ENCODE assay signal across 36 cellular contexts in the genomic region with DNA sequence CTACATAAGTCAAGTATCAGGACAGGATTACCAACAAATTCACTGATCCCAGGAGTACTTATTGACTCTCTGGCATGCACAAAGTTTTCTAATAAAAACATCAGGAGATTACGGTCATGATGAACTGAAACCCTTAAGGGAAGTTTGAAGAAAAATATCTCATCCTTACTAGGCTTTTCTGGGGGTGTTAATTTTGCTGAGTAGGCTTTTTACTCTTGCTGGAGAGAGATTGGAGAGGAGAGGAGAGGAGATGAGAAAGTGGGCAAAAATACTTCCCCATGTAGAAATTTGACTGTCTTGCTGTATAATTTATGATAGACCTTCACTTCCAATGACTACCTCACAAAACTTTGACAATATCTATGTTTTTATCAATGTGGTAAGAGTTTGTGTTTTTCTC. TPM values are rescaled to one million over a fixed set of nuclear protein-coding genes. Genes with fewer than 3 reads are reported as not detected.
"Had no signal": no experiment of that assay in that cellular context is flagged by ENCODE, and none has a peak within 500 bp of the region (broad histone marks: within the 10 kb centered on the region; RNA-seq: fewer than 3 reads in every experiment).

No MANE protein-coding gene starts in this region.

- H3K4me1 ChIP-seq: esophagus muscularis mucosa, foreskin keratinocyte, gastrocnemius medialis, heart left ventricle had no signal

- H3K36me3 Mint-ChIP-seq: activated CD4-positive, alpha-beta memory T cell treated with anti-CD3 and anti-CD28 coated beads for 36 hours; activated CD8-positive, alpha-beta memory T cell treated with anti-CD3 and anti-CD28 coated beads, Interleukin-2, amount 10 ng/mL, durations not matched to agents 7 days and 5 days; activated naive CD4-positive, alpha-beta T cell treated with anti-CD3 and anti-CD28 coated beads, Interleukin-2, amount 10 ng/mL, durations not matched to agents 7 days and 5 days; activated naive CD4-positive, alpha-beta T cell treated with anti-CD3 and anti-CD28 coated beads, Interleukin-2, amount 50 U/mL, for 72 hours; activated naive CD8-positive, alpha-beta T cell treated with anti-CD3 and anti-CD28 coated beads, Interleukin-2, amount 10 ng/mL, durations not matched to agents 7 days and 5 days had no signal

- H3K4me3 Mint-ChIP-seq: activated CD4-positive, alpha-beta memory T cell treated with anti-CD3 and anti-CD28 coated beads for 36 hours; activated CD4-positive, alpha-beta T cell treated with anti-CD3 and anti-CD28 coated beads for 36 hours; activated CD4-positive, alpha-beta T cell treated with anti-CD3 and anti-CD28 coated beads, Interleukin-2, amount 10 ng/mL, durations not matched to agents 24 days and 14 days; activated CD8-positive, alpha-beta memory T cell treated with anti-CD3 and anti-CD28 coated beads, Interleukin-2, amount 10 ng/mL, durations not matched to agents 7 days and 5 days; activated CD8-positive, alpha-beta T cell treated with anti-CD3 and anti-CD28 coated beads, Interleukin-2, amount 10 ng/mL, durations not matched to agents 7 days and 5 days; activated naive CD4-positive, alpha-beta T cell treated with anti-CD3 and anti-CD28 coated beads, Interleukin-2, amount 10 ng/mL, durations not matched to agents 7 days and 5 days; activated naive CD8-positive, alpha-beta T cell treated with anti-CD3 and anti-CD28 coated beads, Interleukin-2, amount 10 ng/mL, durations not matched to agents 7 days and 5 days; activated T-cell treated with anti-CD3 and anti-CD28 coated beads, Interleukin-2, amount 50 U/mL, for 72 hours; central memory CD8-positive, alpha-beta T cell; dendritic cell treated with granulocyte-macrophage colony-stimulating factor and Interleukin-4, amounts not matched to agents 40 ng/mL and 50 ng/mL, for 4 days; endodermal cell had no signal

- H3K4me1 Mint-ChIP-seq: activated CD4-positive, alpha-beta T cell treated with anti-CD3 and anti-CD28 coated beads for 36 hours; activated CD4-positive, alpha-beta T cell treated with anti-CD3 and anti-CD28 coated beads, Interleukin-2, amount 10 ng/mL, durations not matched to agents 24 days and 14 days; activated CD8-positive, alpha-beta memory T cell treated with anti-CD3 and anti-CD28 coated beads, Interleukin-2, amount 10 ng/mL, durations not matched to agents 7 days and 5 days; activated naive CD4-positive, alpha-beta T cell treated with anti-CD3 and anti-CD28 coated beads, Interleukin-2, amount 10 ng/mL, durations not matched to agents 7 days and 5 days; activated naive CD8-positive, alpha-beta T cell treated with anti-CD3 and anti-CD28 coated beads, Interleukin-2, amount 10 ng/mL, durations not matched to agents 7 days and 5 days; central memory CD8-positive, alpha-beta T cell; endodermal cell had no signal

- H3K27ac ChIP-seq: brain microvascular endothelial cell, coronary artery, dorsolateral prefrontal cortex, esophagus muscularis mucosa, foreskin keratinocyte, gastrocnemius medialis, heart left ventricle had no signal

- H3K9me3 Mint-ChIP-seq: activated CD4-positive, alpha-beta memory T cell treated with anti-CD3 and anti-CD28 coated beads for 36 hours; activated CD4-positive, alpha-beta T cell treated with anti-CD3 and anti-CD28 coated beads, Interleukin-2, amount 10 ng/mL, durations not matched to agents 24 days and 14 days; activated naive CD4-positive, alpha-beta T cell treated with anti-CD3 and anti-CD28 coated beads, Interleukin-2, amount 10 ng/mL, durations not matched to agents 7 days and 5 days; activated naive CD8-positive, alpha-beta T cell treated with anti-CD3 and anti-CD28 coated beads, Interleukin-2, amount 10 ng/mL, durations not matched to agents 7 days and 5 days; dendritic cell treated with granulocyte-macrophage colony-stimulating factor and Interleukin-4, amounts not matched to agents 40 ng/mL and 50 ng/mL, for 4 days had no signal

- H3K36me3 ChIP-seq: brain microvascular endothelial cell, esophagus muscularis mucosa, gastrocnemius medialis, heart left ventricle had no signal

- H3K27ac Mint-ChIP-seq: activated CD4-positive, alpha-beta memory T cell treated with anti-CD3 and anti-CD28 coated beads for 36 hours; activated CD4-positive, alpha-beta T cell treated with anti-CD3 and anti-CD28 coated beads for 36 hours; activated CD4-positive, alpha-beta T cell treated with anti-CD3 and anti-CD28 coated beads, Interleukin-2, amount 10 ng/mL, durations not matched to agents 24 days and 14 days; activated CD8-positive, alpha-beta memory T cell treated with anti-CD3 and anti-CD28 coated beads, Interleukin-2, amount 10 ng/mL, durations not matched to agents 7 days and 5 days; activated CD8-positive, alpha-beta T cell treated with anti-CD3 and anti-CD28 coated beads, Interleukin-2, amount 10 ng/mL, durations not matched to agents 7 days and 5 days; activated naive CD4-positive, alpha-beta T cell treated with anti-CD3 and anti-CD28 coated beads, Interleukin-2, amount 10 ng/mL, durations not matched to agents 7 days and 5 days; activated naive CD4-positive, alpha-beta T cell treated with anti-CD3 and anti-CD28 coated beads, Interleukin-2, amount 50 U/mL, for 72 hours; activated naive CD8-positive, alpha-beta T cell treated with anti-CD3 and anti-CD28 coated beads, Interleukin-2, amount 10 ng/mL, durations not matched to agents 7 days and 5 days; activated T-cell treated with anti-CD3 and anti-CD28 coated beads, Interleukin-2, amount 50 U/mL, for 72 hours; dendritic cell treated with granulocyte-macrophage colony-stimulating factor and Interleukin-4, amounts not matched to agents 40 ng/mL and 50 ng/mL, for 4 days; endodermal cell had no signal

- ATAC-seq: activated CD4-positive, alpha-beta T cell treated with anti-CD3 and anti-CD28 coated beads for 36 hours; activated CD8-positive, alpha-beta memory T cell treated with anti-CD3 and anti-CD28 coated beads, Interleukin-2, amount 10 ng/mL, durations not matched to agents 7 days and 5 days; activated CD8-positive, alpha-beta T cell treated with anti-CD3 and anti-CD28 coated beads, Interleukin-2, amount 10 ng/mL, durations not matched to agents 7 days and 5 days; activated naive CD4-positive, alpha-beta T cell treated with anti-CD3 and anti-CD28 coated beads, Interleukin-2, amount 50 U/mL, for 72 hours; activated T-cell treated with anti-CD3 and anti-CD28 coated beads, Interleukin-2, amount 50 U/mL, for 72 hours; foreskin keratinocyte; gastrocnemius medialis; heart left ventricle had no signal

- H3K27me3 ChIP-seq: brain microvascular endothelial cell, foreskin keratinocyte, gastrocnemius medialis had no signal

- H3K9me3 ChIP-seq: esophagus muscularis mucosa, gastrocnemius medialis had no signal

- H3K4me3 ChIP-seq: coronary artery, dorsolateral prefrontal cortex, esophagus muscularis mucosa, gastrocnemius medialis, heart left ventricle had no signal

- DNase-seq: activated CD4-positive, alpha-beta memory T cell treated with anti-CD3 and anti-CD28 coated beads for 36 hours; activated CD4-positive, alpha-beta T cell treated with anti-CD3 and anti-CD28 coated beads for 36 hours; activated CD4-positive, alpha-beta T cell treated with anti-CD3 and anti-CD28 coated beads, Interleukin-2, amount 10 ng/mL, durations not matched to agents 24 days and 14 days; activated CD4-positive, CD25-positive, alpha-beta regulatory T cell; activated CD4-positive, CD25-positive, alpha-beta regulatory T cell treated with anti-CD3 and anti-CD28 coated beads, Interleukin-2, amount 50 U/mL, for 72 hours; activated CD8-positive, alpha-beta memory T cell treated with anti-CD3 and anti-CD28 coated beads, Interleukin-2, amount 10 ng/mL, durations not matched to agents 7 days and 5 days; activated CD8-positive, alpha-beta memory T cell treated with anti-CD3 and anti-CD28 coated beads, Interleukin-2, amount 50 U/mL, for 4 hours; activated CD8-positive, alpha-beta T cell treated with anti-CD3 and anti-CD28 coated beads, Interleukin-2, amount 10 ng/mL, durations not matched to agents 7 days and 5 days; activated gamma-delta T cell; activated naive CD4-positive, alpha-beta T cell; activated naive CD4-positive, alpha-beta T cell treated with anti-CD3 and anti-CD28 coated beads, Interleukin-2, amount 10 ng/mL, durations not matched to agents 7 days and 5 days; activated naive CD8-positive, alpha-beta T cell treated with anti-CD3 and anti-CD28 coated beads, Interleukin-2, amount 10 ng/mL, durations not matched to agents 7 days and 5 days; activated T-cell treated with anti-CD3 and anti-CD28 coated beads, Interleukin-2, amount 50 U/mL, for 1 hour; activated T-cell treated with anti-CD3 and anti-CD28 coated beads, Interleukin-2, amount 50 U/mL, for 72 hours; amniotic stem cell; anterior cingulate cortex; brain microvascular endothelial cell; dorsolateral prefrontal cortex; effector memory CD4-positive, alpha-beta T cell; endodermal cell; erythroblast; foreskin keratinocyte; gastrocnemius medialis; glutamatergic neuron; heart left ventricle; T-helper 2 cell had no signal

- FAIRE-seq: astrocyte, bronchial epithelial cell had no signal

RNA-seq across cellular contexts. Expression of a gene that starts 43.0 kb away (rescaled TPM):
- total RNA-seq: activated CD4-positive, alpha-beta memory T cell treated with anti-CD3 and anti-CD28 coated beads for 36 hours; activated CD4-positive, alpha-beta T cell treated with anti-CD3 and anti-CD28 coated beads for 36 hours; activated CD4-positive, alpha-beta T cell treated with anti-CD3 and anti-CD28 coated beads, Interleukin-2, amount 10 ng/mL, durations not matched to agents 24 days and 14 days; activated CD8-positive, alpha-beta memory T cell treated with anti-CD3 and anti-CD28 coated beads for 36 hours; activated CD8-positive, alpha-beta memory T cell treated with anti-CD3 and anti-CD28 coated beads, Interleukin-2, amount 10 ng/mL, durations not matched to agents 7 days and 5 days; activated CD8-positive, alpha-beta T cell treated with anti-CD3 and anti-CD28 coated beads, Interleukin-2, amount 10 ng/mL, durations not matched to agents 7 days and 5 days; activated naive CD4-positive, alpha-beta T cell treated with anti-CD3 and anti-CD28 coated beads, Interleukin-2, amount 50 U/mL, for 72 hours; activated naive CD8-positive, alpha-beta T cell treated with anti-CD3 and anti-CD28 coated beads, Interleukin-2, amount 10 ng/mL, durations not matched to agents 7 days and 5 days; activated T-cell treated with anti-CD3 and anti-CD28 coated beads, Interleukin-2, amount 50 U/mL, for 72 hours; astrocyte; bronchial epithelial cell; cardiac septum; endodermal cell; esophagus muscularis mucosa; foreskin keratinocyte; gastrocnemius medialis; heart left ventricle; T-helper 1 cell treated with Interleukin-12 subunit alpha and Interleukin-12 subunit beta and Interleukin-4 antibody, amounts not matched to agents 30 ng/mL and 1 ng/mL, for 36 hours had no signal
- polyA plus RNA-seq: foreskin keratinocyte, heart left ventricle had no signal
